8 cellular contexts compared by ENCODE assay signal in genomic region chr5:40386293-40386692, GRCh38.
DNase-seq lines count a peak whose midpoint lies in the region; ATAC-seq and TF ChIP-seq lines count a peak whose summit lies in the region.

No MANE protein-coding gene starts in this region.

- H3K27me3 ChIP-seq in neural progenitor cell, result no peaks in the 10 kb centered on the region

- no peak overlapping the region for H3K4me2 ChIP-seq in neural progenitor cell

- H3K4me1 ChIP-seq in neural progenitor cell, result no peaks in the 10 kb centered on the region

- no peak overlapping the region for H3K4me3 ChIP-seq in neural progenitor cell

- peak overlapping the region; percentile 9 for H3K4me3 Mint-ChIP-seq in stimulated activated memory B cell treated with anti-CD40 and anti-IgM and Interleukin-4, amounts not matched to agents 10 μg/mL and 1 μg/mL and 100 μg/mL, for 72 hours
- no peak overlapping the region for H3K4me3 Mint-ChIP-seq in neural progenitor cell

- intact Hi-C loops in Right ventricle myocardium inferior (cut with DNase I), result no loop called here

- H3K27me3 Mint-ChIP-seq in stimulated activated memory B cell treated with anti-CD40 and anti-IgM and Interleukin-4, amounts not matched to agents 10 μg/mL and 1 μg/mL and 100 μg/mL, for 72 hours, result no peaks in the 10 kb centered on the region
- H3K27me3 Mint-ChIP-seq in neural progenitor cell (ENCODE audit: insufficient read depth, low read depth), result no peaks in the 10 kb centered on the region

- H3K9me3 ChIP-seq in neural progenitor cell (ENCODE audit: low read depth), result no peaks in the 10 kb centered on the region

- no peaks in the 10 kb centered on the region for H3K79me2 ChIP-seq in neural progenitor cell (ENCODE audit: low read depth)

- peaks cover 2% of the 10 kb centered on the region for H3K9me3 Mint-ChIP-seq in stimulated activated memory B cell treated with anti-CD40 and anti-IgM and Interleukin-4, amounts not matched to agents 10 μg/mL and 1 μg/mL and 100 μg/mL, for 72 hours
- H3K9me3 Mint-ChIP-seq in neural progenitor cell, result no peaks in the 10 kb centered on the region

- peak overlapping the region; percentile 79 for H3K27ac Mint-ChIP-seq in stimulated activated memory B cell treated with anti-CD40 and anti-IgM and Interleukin-4, amounts not matched to agents 10 μg/mL and 1 μg/mL and 100 μg/mL, for 72 hours
- no peak overlapping the region for H3K27ac Mint-ChIP-seq in neural progenitor cell

- peak; percentile 40 for DNase-seq in stimulated activated CD4-positive, alpha-beta T cell treated with anti-CD3 and anti-CD28 coated beads, Interleukin-1b, Interleukin-23, amount 100 ng/mL, for 48 hours
- no peak for DNase-seq in stimulated activated CD4-positive, alpha-beta T cell treated with anti-CD3 and anti-CD28 coated beads, Interleukin-12 subunit alpha, Interleukin-12 subunit beta, amount 100 ng/mL, for 4 hours
- DNase-seq in SKM-1 treated with dmso at 0.1 percent for 144 hours (lab: John Stamatoyannopoulos, UW; ENCODE audit: unreplicated experiment) (peak; percentile 50), neural progenitor cell (ENCODE audit: low spot score) (no peak), Right ventricle myocardium inferior (ENCODE audit: missing footprints) (no peak)
- DNase-seq in activated CD4-positive, CD25-positive, alpha-beta regulatory T cell treated with anti-CD3 and anti-CD28 coated beads, Interleukin-2, amount 50 U/mL, for 72 hours, result no peak

- no peak overlapping the region for H3K9ac ChIP-seq in neural progenitor cell

- H4K20me1 ChIP-seq in neural progenitor cell (ENCODE audit: low read depth), result no peaks in the 10 kb centered on the region

- H3K4me1 Mint-ChIP-seq in stimulated activated memory B cell treated with anti-CD40 and anti-IgM and Interleukin-4, amounts not matched to agents 10 μg/mL and 1 μg/mL and 100 μg/mL, for 72 hours, result peaks cover 52% of the 10 kb centered on the region
- H3K4me1 Mint-ChIP-seq in neural progenitor cell, result peaks cover 11% of the 10 kb centered on the region

- H3F3A ChIP-seq in neural progenitor cell (ENCODE audit: low read depth), result no peaks in the 10 kb centered on the region

- no peaks in the 10 kb centered on the region for H3K36me3 ChIP-seq in neural progenitor cell

- H3K36me3 Mint-ChIP-seq in stimulated activated memory B cell treated with anti-CD40 and anti-IgM and Interleukin-4, amounts not matched to agents 10 μg/mL and 1 μg/mL and 100 μg/mL, for 72 hours, result no peaks in the 10 kb centered on the region
- H3K36me3 Mint-ChIP-seq in neural progenitor cell, result no peaks in the 10 kb centered on the region

- no peak for TF ChIP-seq CTCF in neural progenitor cell (IDR thresholded peaks at IDR 0.05)

- ATAC-seq in HG03097 (IDR thresholded peaks at IDR 0.05; ENCODE audit: low FRiP score, unreplicated experiment) (peak; percentile 75), Right ventricle myocardium inferior (no peak)
- ATAC-seq in stimulated activated memory B cell treated with anti-CD40 and anti-IgM and Interleukin-4, amounts not matched to agents 10 μg/mL and 1 μg/mL and 100 μg/mL, for 72 hours, result peak; percentile 84

- no peak overlapping the region for H3K27ac ChIP-seq in neural progenitor cell

- H2AFZ ChIP-seq in neural progenitor cell (replicated peaks), result no peak overlapping the region

Comparison
In these comparisons a context has a peak if more than half of its experiments do, and no peak if none do; other contexts are left out.
1. DNase-seq: peak in stimulated activated CD4-positive, alpha-beta T cell treated with anti-CD3 and anti-CD28 coated beads, Interleukin-1b, Interleukin-23, amount 100 ng/mL, for 48 hours (single experiment) and SKM-1 treated with dmso at 0.1 percent for 144 hours (single experiment); none in stimulated activated CD4-positive, alpha-beta T cell treated with anti-CD3 and anti-CD28 coated beads, Interleukin-12 subunit alpha, Interleukin-12 subunit beta, amount 100 ng/mL, for 4 hours (single experiment), neural progenitor cell (single experiment), activated CD4-positive, CD25-positive, alpha-beta regulatory T cell treated with anti-CD3 and anti-CD28 coated beads, Interleukin-2, amount 50 U/mL, for 72 hours (single experiment) and Right ventricle myocardium inferior (single experiment).